23 cellular contexts compared by ENCODE assay signal in genomic region chr2:163612332-163612731, GRCh38.
A peak's percentile ranks its signal among the peaks of the same experiment; 100 is the strongest.
DNase-seq lines count a peak whose midpoint lies in the region; ATAC-seq, FAIRE-seq and TF ChIP-seq lines count a peak whose summit lies in the region.
"Had no signal": no experiment of that assay in that cellular context is flagged by ENCODE, and none has a peak within 500 bp of the region (broad histone marks: within the 10 kb centered on the region; RNA-seq: fewer than 3 reads in every experiment).

No MANE protein-coding gene starts in this region.

- no peaks in the 10 kb centered on the region for H3K79me2 ChIP-seq in MM.1S (ENCODE audit: low read length)

- H3K36me3 ChIP-seq in MM.1S (replicated peaks; ENCODE audit: insufficient read depth, low read length) (no peaks in the 10 kb centered on the region), pancreas (peaks cover 0 to 2% (median 0%) of the 10 kb centered on the region in 3 donors)
- H3K36me3 ChIP-seq: BLaER1 had no signal

- intact Hi-C loops in pancreas (cut with DNase I), result no loop called here

- no peak overlapping the region for H3K9ac ChIP-seq in MM.1S (ENCODE audit: low read length)
- H3K9ac ChIP-seq: BLaER1 had no signal

- H3K9me2 ChIP-seq in MM.1S (replicated peaks; ENCODE audit: insufficient read depth, low read length), result no peaks in the 10 kb centered on the region

- H3K4me1 ChIP-seq in MM.1S (ENCODE audit: low read length) (no peaks in the 10 kb centered on the region), pancreas (peaks cover 0 to 3% (median under 1%) of the 10 kb centered on the region in 3 donors)
- H3K4me1 ChIP-seq: BLaER1 had no signal

- TF ChIP-seq CTCF in MM.1S (IDR thresholded peaks at IDR 0.05; ENCODE audit: low read length), result no peak
- TF ChIP-seq CTCF in pancreas (IDR thresholded peaks at IDR 0.05), result no peak

- no peak overlapping the region for H3K4me2 ChIP-seq in MM.1S (ENCODE audit: low read depth, low read length)
- H3K4me2 ChIP-seq: BLaER1, PC-9 had no signal

- peak overlapping the region; percentile 49 for H3K27ac ChIP-seq in substantia nigra (ENCODE audit: low read depth, low read length, poor library complexity, severe bottlenecking)
- no peak overlapping the region for H3K27ac ChIP-seq in MM.1S (ENCODE audit: low read length)
- H3K27ac ChIP-seq in pancreas, result no peak overlapping the region
- H3K27ac ChIP-seq: BLaER1, PC-9 had no signal

- WGBS in pancreas, 2 donors, result 95 to 97% methylated on average over 9 of the region's 9 CpGs

- no peaks in the 10 kb centered on the region for H3K9me3 ChIP-seq in MM.1S (replicated peaks; ENCODE audit: insufficient read depth, low read length)
- H3K9me3 ChIP-seq in pancreas, result no peaks in the 10 kb centered on the region
- H3K9me3 ChIP-seq: BLaER1 had no signal

- ATAC-seq in GM19395 (IDR thresholded peaks at IDR 0.05; ENCODE audit: unreplicated experiment) (no peak), pancreas (no peak)
- ATAC-seq: HCT116 had no signal

- DNase-seq in NCI-H2227 (lab: John Stamatoyannopoulos, UW; ENCODE audit: unreplicated experiment) (peak; percentile 26), astrocyte of the hippocampus (ENCODE audit: low read depth, low spot score) (peak; percentile 13), left kidney (ENCODE audit: low read depth, low spot score) (peak; percentile 20), substantia nigra (lab: John Stamatoyannopoulos, UW) (peak in 9 of 49 donors; percentile 1 to 21 (median 14)), MM.1S (no peak), pancreas (no peak)
- DNase-seq: CD4-positive, alpha-beta T cell; COR-L47; DMS153; GOT3; Karpas-422; NCI-H1417; NCI-H1694 treated with DMSO at 0.1 percent for 48 hours; NCI-H2081 treated with DMSO at 0.1 percent for 48 hours; NCI-H510A; NCI-H748 treated with DMSO at 0.1 percent for 48 hours; PC-9; RPMI8226; SHP77 had no signal

- H2AFZ ChIP-seq in MM.1S (ENCODE audit: low read length), result no peak overlapping the region
- H2AFZ ChIP-seq: PC-9 had no signal

- H3K27me3 ChIP-seq in MM.1S (replicated peaks; ENCODE audit: insufficient read depth, low read length) (no peaks in the 10 kb centered on the region), pancreas (no peaks in the 10 kb centered on the region)
- H3K27me3 ChIP-seq: BLaER1 had no signal

- H4K20me1 ChIP-seq in MM.1S (ENCODE audit: insufficient read depth, low read length), result no peaks in the 10 kb centered on the region
- H4K20me1 ChIP-seq: BLaER1 had no signal

- no peak for FAIRE-seq in pancreas (lab: Jason Lieb, UNC)
- FAIRE-seq: GM12891 had no signal

- H3K4me3 ChIP-seq in MM.1S (ENCODE audit: low read length) (no peak overlapping the region), pancreas (no peak overlapping the region)
- H3K4me3 ChIP-seq: BLaER1, PC-9 had no signal

- H3F3A ChIP-seq in MM.1S (ENCODE audit: insufficient read depth, low read length), result no peaks in the 10 kb centered on the region

Comparison
In these comparisons a context has a peak if more than half of its experiments do, and no peak if none do; other contexts are left out.
1. DNase-seq: peak in NCI-H2227 (single experiment), astrocyte of the hippocampus (single experiment) and left kidney (single experiment); none in MM.1S (single experiment) and pancreas (0 of 6).